ENCODE assay signal across 1 cellular context in the genomic region with DNA sequence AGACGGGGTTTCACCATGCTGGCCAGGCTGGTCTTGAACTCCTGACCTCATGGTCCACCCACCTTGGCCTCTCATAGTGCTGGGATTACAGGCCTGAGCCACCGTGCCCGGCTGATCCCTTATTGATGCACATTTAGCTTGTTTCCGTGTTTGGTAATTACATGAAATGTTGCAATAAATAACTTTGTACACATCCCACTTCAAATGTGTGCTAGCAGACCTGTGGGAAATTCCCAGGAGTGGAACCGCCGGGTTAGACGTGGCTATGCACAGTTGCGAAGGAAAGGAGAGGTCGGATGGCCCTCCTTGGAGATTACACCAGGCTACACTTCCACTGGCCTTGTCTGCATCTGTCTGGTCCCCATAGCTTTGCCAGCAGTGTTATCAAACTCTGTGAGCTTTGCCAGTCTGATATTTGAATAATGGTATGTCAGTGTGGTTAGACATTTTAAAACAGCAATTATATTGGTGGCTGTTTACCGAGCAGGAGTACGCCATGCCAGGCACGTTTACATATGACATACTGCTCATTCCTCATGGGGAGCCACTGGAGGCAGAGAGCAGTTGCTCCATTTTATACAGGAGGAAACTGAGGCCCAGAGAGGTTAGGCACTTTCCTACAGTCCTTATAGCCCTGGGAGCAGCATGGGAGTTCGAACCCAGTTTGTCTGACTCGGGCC.
TF ChIP-seq lines count a peak whose summit lies in the region.

No MANE protein-coding gene starts in this region.

TF ChIP-seq in HepG2, 621 proteins besides CTCF, POLR2A, EP300 and RAD21 (continued from another document):
- no peak for TF ChIP-seq SP1 (IDR thresholded peaks at IDR 0.05)
- no peak for TF ChIP-seq SP1 (CRISPR knock-in tag; IDR thresholded peaks at IDR 0.05)
- peak; percentile 52; the same call in 1 of the 2 replicates for TF ChIP-seq ELF3 (CRISPR knock-in tag; IDR thresholded peaks at IDR 0.05)
- TF ChIP-seq GATAD2A (CRISPR knock-in tag; IDR thresholded peaks at IDR 0.05) = 0 out of 2 replicates have a peak, but pooled peaks have one; percentile 17
- no peak for TF ChIP-seq ZNF777 (CRISPR knock-in tag; IDR thresholded peaks at IDR 0.05)
- TF ChIP-seq BHLHE40 (IDR thresholded peaks at IDR 0.05; ENCODE audit: low read length) = no peak; the same call in 1 of the 2 replicates
- TF ChIP-seq MLLT10 (CRISPR knock-in tag; IDR thresholded peaks at IDR 0.05) = no peak
- TF ChIP-seq MIXL1 (CRISPR knock-in tag; IDR thresholded peaks at IDR 0.05) = 0 out of 2 replicates have a peak, but pooled peaks have one; percentile 40
- TF ChIP-seq, protein P1, sequence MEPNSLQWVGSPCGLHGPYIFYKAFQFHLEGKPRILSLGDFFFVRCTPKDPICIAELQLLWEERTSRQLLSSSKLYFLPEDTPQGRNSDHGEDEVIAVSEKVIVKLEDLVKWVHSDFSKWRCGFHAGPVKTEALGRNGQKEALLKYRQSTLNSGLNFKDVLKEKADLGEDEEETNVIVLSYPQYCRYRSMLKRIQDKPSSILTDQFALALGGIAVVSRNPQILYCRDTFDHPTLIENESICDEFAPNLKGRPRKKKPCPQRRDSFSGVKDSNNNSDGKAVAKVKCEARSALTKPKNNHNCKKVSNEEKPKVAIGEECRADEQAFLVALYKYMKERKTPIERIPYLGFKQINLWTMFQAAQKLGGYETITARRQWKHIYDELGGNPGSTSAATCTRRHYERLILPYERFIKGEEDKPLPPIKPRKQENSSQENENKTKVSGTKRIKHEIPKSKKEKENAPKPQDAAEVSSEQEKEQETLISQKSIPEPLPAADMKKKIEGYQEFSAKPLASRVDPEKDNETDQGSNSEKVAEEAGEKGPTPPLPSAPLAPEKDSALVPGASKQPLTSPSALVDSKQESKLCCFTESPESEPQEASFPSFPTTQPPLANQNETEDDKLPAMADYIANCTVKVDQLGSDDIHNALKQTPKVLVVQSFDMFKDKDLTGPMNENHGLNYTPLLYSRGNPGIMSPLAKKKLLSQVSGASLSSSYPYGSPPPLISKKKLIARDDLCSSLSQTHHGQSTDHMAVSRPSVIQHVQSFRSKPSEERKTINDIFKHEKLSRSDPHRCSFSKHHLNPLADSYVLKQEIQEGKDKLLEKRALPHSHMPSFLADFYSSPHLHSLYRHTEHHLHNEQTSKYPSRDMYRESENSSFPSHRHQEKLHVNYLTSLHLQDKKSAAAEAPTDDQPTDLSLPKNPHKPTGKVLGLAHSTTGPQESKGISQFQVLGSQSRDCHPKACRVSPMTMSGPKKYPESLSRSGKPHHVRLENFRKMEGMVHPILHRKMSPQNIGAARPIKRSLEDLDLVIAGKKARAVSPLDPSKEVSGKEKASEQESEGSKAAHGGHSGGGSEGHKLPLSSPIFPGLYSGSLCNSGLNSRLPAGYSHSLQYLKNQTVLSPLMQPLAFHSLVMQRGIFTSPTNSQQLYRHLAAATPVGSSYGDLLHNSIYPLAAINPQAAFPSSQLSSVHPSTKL (CRISPR knock-in tag; IDR thresholded peaks at IDR 0.05) = peak; percentile 38; the same call in 1 of the 2 replicates
- TF ChIP-seq ZNF605 (CRISPR knock-in tag; IDR thresholded peaks at IDR 0.05) = 0 out of 2 replicates have a peak, but pooled peaks have one; percentile 23
- TF ChIP-seq ZNF616 (CRISPR knock-in tag; IDR thresholded peaks at IDR 0.05; ENCODE audit: low read depth) = no peak
- TF ChIP-seq NRL (CRISPR knock-in tag; IDR thresholded peaks at IDR 0.05; ENCODE audit: borderline replicate concordance) = no peak
- TF ChIP-seq ZNF354B (CRISPR knock-in tag; IDR thresholded peaks at IDR 0.05) = 0 out of 2 replicates have a peak, but pooled peaks have one; percentile 55
- TF ChIP-seq, protein P2, sequence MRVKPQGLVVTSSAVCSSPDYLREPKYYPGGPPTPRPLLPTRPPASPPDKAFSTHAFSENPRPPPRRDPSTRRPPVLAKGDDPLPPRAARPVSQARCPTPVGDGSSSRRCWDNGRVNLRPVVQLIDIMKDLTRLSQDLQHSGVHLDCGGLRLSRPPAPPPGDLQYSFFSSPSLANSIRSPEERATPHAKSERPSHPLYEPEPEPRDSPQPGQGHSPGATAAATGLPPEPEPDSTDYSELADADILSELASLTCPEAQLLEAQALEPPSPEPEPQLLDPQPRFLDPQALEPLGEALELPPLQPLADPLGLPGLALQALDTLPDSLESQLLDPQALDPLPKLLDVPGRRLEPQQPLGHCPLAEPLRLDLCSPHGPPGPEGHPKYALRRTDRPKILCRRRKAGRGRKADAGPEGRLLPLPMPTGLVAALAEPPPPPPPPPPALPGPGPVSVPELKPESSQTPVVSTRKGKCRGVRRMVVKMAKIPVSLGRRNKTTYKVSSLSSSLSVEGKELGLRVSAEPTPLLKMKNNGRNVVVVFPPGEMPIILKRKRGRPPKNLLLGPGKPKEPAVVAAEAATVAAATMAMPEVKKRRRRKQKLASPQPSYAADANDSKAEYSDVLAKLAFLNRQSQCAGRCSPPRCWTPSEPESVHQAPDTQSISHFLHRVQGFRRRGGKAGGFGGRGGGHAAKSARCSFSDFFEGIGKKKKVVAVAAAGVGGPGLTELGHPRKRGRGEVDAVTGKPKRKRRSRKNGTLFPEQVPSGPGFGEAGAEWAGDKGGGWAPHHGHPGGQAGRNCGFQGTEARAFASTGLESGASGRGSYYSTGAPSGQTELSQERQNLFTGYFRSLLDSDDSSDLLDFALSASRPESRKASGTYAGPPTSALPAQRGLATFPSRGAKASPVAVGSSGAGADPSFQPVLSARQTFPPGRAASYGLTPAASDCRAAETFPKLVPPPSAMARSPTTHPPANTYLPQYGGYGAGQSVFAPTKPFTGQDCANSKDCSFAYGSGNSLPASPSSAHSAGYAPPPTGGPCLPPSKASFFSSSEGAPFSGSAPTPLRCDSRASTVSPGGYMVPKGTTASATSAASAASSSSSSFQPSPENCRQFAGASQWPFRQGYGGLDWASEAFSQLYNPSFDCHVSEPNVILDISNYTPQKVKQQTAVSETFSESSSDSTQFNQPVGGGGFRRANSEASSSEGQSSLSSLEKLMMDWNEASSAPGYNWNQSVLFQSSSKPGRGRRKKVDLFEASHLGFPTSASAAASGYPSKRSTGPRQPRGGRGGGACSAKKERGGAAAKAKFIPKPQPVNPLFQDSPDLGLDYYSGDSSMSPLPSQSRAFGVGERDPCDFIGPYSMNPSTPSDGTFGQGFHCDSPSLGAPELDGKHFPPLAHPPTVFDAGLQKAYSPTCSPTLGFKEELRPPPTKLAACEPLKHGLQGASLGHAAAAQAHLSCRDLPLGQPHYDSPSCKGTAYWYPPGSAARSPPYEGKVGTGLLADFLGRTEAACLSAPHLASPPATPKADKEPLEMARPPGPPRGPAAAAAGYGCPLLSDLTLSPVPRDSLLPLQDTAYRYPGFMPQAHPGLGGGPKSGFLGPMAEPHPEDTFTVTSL (CRISPR knock-in tag; IDR thresholded peaks at IDR 0.05; ENCODE audit: borderline replicate concordance) = 0 out of 2 replicates have a peak, but pooled peaks have one; percentile 25
- TF ChIP-seq ZNF83 (CRISPR knock-in tag; IDR thresholded peaks at IDR 0.05; ENCODE audit: borderline replicate concordance) = no peak
- 0 out of 2 replicates have a peak, but pooled peaks have one; percentile 19 for TF ChIP-seq RCOR2 (CRISPR knock-in tag; IDR thresholded peaks at IDR 0.05)
- TF ChIP-seq, protein P3, sequence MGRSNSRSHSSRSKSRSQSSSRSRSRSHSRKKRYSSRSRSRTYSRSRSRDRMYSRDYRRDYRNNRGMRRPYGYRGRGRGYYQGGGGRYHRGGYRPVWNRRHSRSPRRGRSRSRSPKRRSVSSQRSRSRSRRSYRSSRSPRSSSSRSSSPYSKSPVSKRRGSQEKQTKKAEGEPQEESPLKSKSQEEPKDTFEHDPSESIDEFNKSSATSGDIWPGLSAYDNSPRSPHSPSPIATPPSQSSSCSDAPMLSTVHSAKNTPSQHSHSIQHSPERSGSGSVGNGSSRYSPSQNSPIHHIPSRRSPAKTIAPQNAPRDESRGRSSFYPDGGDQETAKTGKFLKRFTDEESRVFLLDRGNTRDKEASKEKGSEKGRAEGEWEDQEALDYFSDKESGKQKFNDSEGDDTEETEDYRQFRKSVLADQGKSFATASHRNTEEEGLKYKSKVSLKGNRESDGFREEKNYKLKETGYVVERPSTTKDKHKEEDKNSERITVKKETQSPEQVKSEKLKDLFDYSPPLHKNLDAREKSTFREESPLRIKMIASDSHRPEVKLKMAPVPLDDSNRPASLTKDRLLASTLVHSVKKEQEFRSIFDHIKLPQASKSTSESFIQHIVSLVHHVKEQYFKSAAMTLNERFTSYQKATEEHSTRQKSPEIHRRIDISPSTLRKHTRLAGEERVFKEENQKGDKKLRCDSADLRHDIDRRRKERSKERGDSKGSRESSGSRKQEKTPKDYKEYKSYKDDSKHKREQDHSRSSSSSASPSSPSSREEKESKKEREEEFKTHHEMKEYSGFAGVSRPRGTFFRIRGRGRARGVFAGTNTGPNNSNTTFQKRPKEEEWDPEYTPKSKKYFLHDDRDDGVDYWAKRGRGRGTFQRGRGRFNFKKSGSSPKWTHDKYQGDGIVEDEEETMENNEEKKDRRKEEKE (IDR thresholded peaks at IDR 0.05) = no peak
- TF ChIP-seq KDM6A (CRISPR knock-in tag; IDR thresholded peaks at IDR 0.05; ENCODE audit: low read depth) = 0 out of 2 replicates have a peak, but pooled peaks have one; percentile 11
- TF ChIP-seq CEBPB (IDR thresholded peaks at IDR 0.05; ENCODE audit: borderline replicate concordance, low read depth, low read length) = peak; percentile 65
- TF ChIP-seq ZNF629 (CRISPR knock-in tag; conservative IDR thresholded peaks at IDR 0.05) = peak; percentile 83; the same call in 1 of the 2 replicates
- TF ChIP-seq, protein P4, sequence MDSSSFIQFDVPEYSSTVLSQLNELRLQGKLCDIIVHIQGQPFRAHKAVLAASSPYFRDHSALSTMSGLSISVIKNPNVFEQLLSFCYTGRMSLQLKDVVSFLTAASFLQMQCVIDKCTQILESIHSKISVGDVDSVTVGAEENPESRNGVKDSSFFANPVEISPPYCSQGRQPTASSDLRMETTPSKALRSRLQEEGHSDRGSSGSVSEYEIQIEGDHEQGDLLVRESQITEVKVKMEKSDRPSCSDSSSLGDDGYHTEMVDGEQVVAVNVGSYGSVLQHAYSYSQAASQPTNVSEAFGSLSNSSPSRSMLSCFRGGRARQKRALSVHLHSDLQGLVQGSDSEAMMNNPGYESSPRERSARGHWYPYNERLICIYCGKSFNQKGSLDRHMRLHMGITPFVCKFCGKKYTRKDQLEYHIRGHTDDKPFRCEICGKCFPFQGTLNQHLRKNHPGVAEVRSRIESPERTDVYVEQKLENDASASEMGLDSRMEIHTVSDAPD (CRISPR knock-in tag; IDR thresholded peaks at IDR 0.05) = 0 out of 2 replicates have a peak, but pooled peaks have one; percentile 32
- 0 out of 2 replicates have a peak, but pooled peaks have one; percentile 33 for TF ChIP-seq PHF21A (CRISPR knock-in tag; IDR thresholded peaks at IDR 0.05)
- 0 out of 2 replicates have a peak, but pooled peaks have one; percentile 14 for TF ChIP-seq FOXO1 (CRISPR knock-in tag; IDR thresholded peaks at IDR 0.05)
- TF ChIP-seq ZNF614 (CRISPR knock-in tag; IDR thresholded peaks at IDR 0.05; ENCODE audit: borderline replicate concordance) = no peak
- TF ChIP-seq SAP130 (CRISPR knock-in tag; IDR thresholded peaks at IDR 0.05; ENCODE audit: low read depth) = peak; percentile 25; the same call in 1 of the 2 replicates
- no peak for TF ChIP-seq RFX5 (IDR thresholded peaks at IDR 0.05; ENCODE audit: low read depth, low read length)
